8 cellular contexts compared by ENCODE assay signal in genomic region chr15:92654662-92655061, GRCh38. TPM values are rescaled to one million over a fixed set of nuclear protein-coding genes. Genes with fewer than 3 reads are reported as not detected.
DNase-seq lines count a peak whose midpoint lies in the region; ATAC-seq and TF ChIP-seq lines count a peak whose summit lies in the region.

No MANE protein-coding gene starts in this region.

- no peaks in the 10 kb centered on the region; the same call in 1 of the 2 replicates for H3K4me1 ChIP-seq in H9 (ENCODE audit: insufficient read depth, low read length)
- H3K4me1 ChIP-seq in colonic mucosa: no peaks in the 10 kb centered on the region

- H3K79me1 ChIP-seq in H9 (ENCODE audit: insufficient read depth, low read depth, low read length, poor library complexity, severe bottlenecking): no peaks in the 10 kb centered on the region

- peak overlapping the region; percentile 57 for H3K4me3 ChIP-seq in colonic mucosa

- H3K9ac ChIP-seq in H9 (ENCODE audit: extremely low read depth, insufficient read length, low read length): no peak overlapping the region
- H3K9ac ChIP-seq in colonic mucosa (ENCODE audit: low read depth in 2 of 2, low read length in 2 of 2): no peak overlapping the region

- H3K4me1 Mint-ChIP-seq in CD4-positive, alpha-beta T cell (ENCODE audit: low read depth): peaks cover 11% of the 10 kb centered on the region
- H3K4me1 Mint-ChIP-seq in H9 (peaks cover 44 to 48% of the 10 kb centered on the region in 2 experiments), osteocyte (ENCODE audit: unreplicated experiment) (peaks cover 24% of the 10 kb centered on the region)

- H3T11ph ChIP-seq in H9 (ENCODE audit: low read length): no peak overlapping the region

- H3K36me3 Mint-ChIP-seq in CD4-positive, alpha-beta T cell (ENCODE audit: low read depth): no peaks in the 10 kb centered on the region
- H3K36me3 Mint-ChIP-seq in H9 (ENCODE audit: insufficient read depth in 1 of 3, low read depth in 3 of 3): peaks cover 2 to 29% (median 28%) of the 10 kb centered on the region in 3 experiments; a peak in 6 of 7 replicates
- peaks cover 5% of the 10 kb centered on the region for H3K36me3 Mint-ChIP-seq in osteocyte (ENCODE audit: unreplicated experiment)

- peak overlapping the region; percentile 76 for H3K4me3 Mint-ChIP-seq in CD4-positive, alpha-beta T cell
- H3K4me3 Mint-ChIP-seq in H9: peak overlapping the region; percentile 74 to 80
- H3K4me3 Mint-ChIP-seq in osteocyte (ENCODE audit: unreplicated experiment): peak overlapping the region; percentile 74

- no peak overlapping the region for H3K4ac ChIP-seq in H9 (ENCODE audit: low read depth, low read length)

- H3K56ac ChIP-seq in H9 (ENCODE audit: insufficient read length, low read depth, low read length): no peak overlapping the region

- H3K27me3 Mint-ChIP-seq in CD4-positive, alpha-beta T cell: peaks cover 46% of the 10 kb centered on the region
- H3K27me3 Mint-ChIP-seq in H9 (ENCODE audit: low read depth) (peaks cover 19% of the 10 kb centered on the region), osteocyte (ENCODE audit: unreplicated experiment) (peaks cover 49% of the 10 kb centered on the region)

- no peak overlapping the region for H2BK20ac ChIP-seq in H9 (ENCODE audit: low read depth, low read length, poor library complexity, severe bottlenecking)

- no peaks in the 10 kb centered on the region for H3K36me3 ChIP-seq in colonic mucosa

- H3K27ac Mint-ChIP-seq in CD4-positive, alpha-beta T cell: no peak overlapping the region
- H3K27ac Mint-ChIP-seq in H9 (no peak overlapping the region), osteocyte (ENCODE audit: unreplicated experiment) (no peak overlapping the region)

- no CpG with 5 or more reads among the region's 7 CpGs for WGBS in H9 (ENCODE audit: extremely low coverage, insufficient read length, low lambda C conversion rate)

- peak overlapping the region; percentile 48 for H3K4me2 ChIP-seq in H9 (ENCODE audit: insufficient read depth, insufficient read length, low read length)

- H2BK12ac ChIP-seq in H9 (ENCODE audit: insufficient read length, low read depth, low read length): no peak overlapping the region

- no peak for DNase-seq in CD4-positive, alpha-beta T cell
- no peak for DNase-seq in H9
- DNase-seq in colonic mucosa: no peak
- peak; percentile 19 for DNase-seq in osteocyte (ENCODE audit: extremely low spot score, unreplicated experiment)
- no peak for DNase-seq in left colon
- no peak for DNase-seq in anterior cingulate cortex (lab: John Stamatoyannopoulos, UW)
- DNase-seq in activated effector memory CD4-positive, alpha-beta T cell treated with Interleukin-2 at 50 U/mL for 16 hours: no peak

- no peak overlapping the region for H2BK120ac ChIP-seq in H9 (ENCODE audit: low read depth, low read length, poor library complexity, severe bottlenecking)

- no peak overlapping the region for H2AK5ac ChIP-seq in H9 (ENCODE audit: insufficient read length, low read length)

- peaks cover 25% of the 10 kb centered on the region for H3K27me3 ChIP-seq in CD4-positive, alpha-beta T cell (ENCODE audit: control insufficient read depth, insufficient read depth, low read length)
- H3K27me3 ChIP-seq in H9 (ENCODE audit: insufficient read depth, low read length): no peaks in the 10 kb centered on the region; the same call in 1 of the 2 replicates
- no peaks in the 10 kb centered on the region for H3K27me3 ChIP-seq in colonic mucosa

- POLR2A ChIA-PET in CD4-positive, alpha-beta T cell (lab: Charles Lee): no interaction called here

- no peaks in the 10 kb centered on the region for H3K9me3 Mint-ChIP-seq in CD4-positive, alpha-beta T cell
- H3K9me3 Mint-ChIP-seq in H9 (peaks cover 2 to 5% of the 10 kb centered on the region in 2 experiments; a peak in 3 of 5 replicates), osteocyte (ENCODE audit: unreplicated experiment) (peaks cover 3% of the 10 kb centered on the region)

- H3K18ac ChIP-seq in H9 (ENCODE audit: insufficient read length, low read depth, low read length): no peak overlapping the region

- no peak overlapping the region for H3K23ac ChIP-seq in H9 (ENCODE audit: insufficient read length, low read depth, low read length)

- no peaks in the 10 kb centered on the region for H3K9me3 ChIP-seq in CD4-positive, alpha-beta T cell (ENCODE audit: control insufficient read depth, low read length)
- no peaks in the 10 kb centered on the region for H3K9me3 ChIP-seq in H9 (ENCODE audit: control insufficient read depth, low read depth, low read length)
- no peaks in the 10 kb centered on the region for H3K9me3 ChIP-seq in colonic mucosa

- no peak overlapping the region for H3K14ac ChIP-seq in H9 (ENCODE audit: insufficient read depth, low read length)

- no peak overlapping the region for H3K27ac ChIP-seq in CD4-positive, alpha-beta T cell (ENCODE audit: low read depth, low read length)
- H3K27ac ChIP-seq in H9 (ENCODE audit: insufficient read length, low read depth, low read length) (no peak overlapping the region), colonic mucosa (peak overlapping the region; percentile 43)

- TF ChIP-seq CTCF in CD4-positive, alpha-beta T cell (IDR thresholded peaks at IDR 0.05): no peak
- TF ChIP-seq CTCF in H9 (conservative IDR thresholded peaks at IDR 0.05) (no peak), colonic mucosa (IDR thresholded peaks at IDR 0.05) (no peak), osteocyte (IDR thresholded peaks at IDR 0.05) (no peak)

- CTCF ChIA-PET in CD4-positive, alpha-beta T cell (lab: Charles Lee): no interaction called here

- no peaks in the 10 kb centered on the region; the same call in 1 of the 2 replicates for H3K79me2 ChIP-seq in H9 (ENCODE audit: insufficient read depth, low read length)

- no peaks in the 10 kb centered on the region for H3K23me2 ChIP-seq in H9 (ENCODE audit: insufficient read length, low read depth, low read length, poor library complexity, severe bottlenecking)

- no peak overlapping the region for H2AFZ ChIP-seq in H9 (ENCODE audit: low read length)

- H4K20me1 ChIP-seq in H9 (ENCODE audit: control insufficient read depth, insufficient read depth, insufficient read length): peaks cover 2% of the 10 kb centered on the region

- no peak overlapping the region for H2BK5ac ChIP-seq in H9 (ENCODE audit: insufficient read length, low read length)

- H2BK15ac ChIP-seq in H9 (ENCODE audit: low read depth, low read length): no peak overlapping the region

- no peak overlapping the region for H4K5ac ChIP-seq in H9 (ENCODE audit: insufficient read length, low read depth, low read length)

- H4K8ac ChIP-seq in H9 (replicated peaks; ENCODE audit: insufficient read length, low read depth, low read length): no peak overlapping the region

- intact Hi-C loops in CD4-positive, alpha-beta T cell (cut with DNase I, micrococcal nuclease): no loop called here
- intact Hi-C loops in colonic mucosa (cut with DNase I) (no loop called here), left colon (cut with DNase I, micrococcal nuclease) (no loop called here)

- no peak for ATAC-seq in CD4-positive, alpha-beta T cell (ENCODE audit: poor library complexity)
- ATAC-seq in HG03432 (IDR thresholded peaks at IDR 0.05; ENCODE audit: unreplicated experiment) (no peak), left colon (no peak)

- H4K91ac ChIP-seq in H9 (ENCODE audit: insufficient read length, low read depth, low read length): no peak overlapping the region

RNA-seq across cellular contexts. Expression of gene FAM174B, which starts 0.9 kb away (rescaled TPM):
- 1 to 10 TPM; 3.4 to 3.6 TPM for total RNA-seq in CD4-positive, alpha-beta T cell
- 38.0 and 38.5 TPM in 2 replicates for total RNA-seq in H9 (2021)
- 10 to 100 TPM; 25.2 to 25.7 TPM for total RNA-seq in colonic mucosa
- 8.2 and 11.0 TPM in 2 replicates for total RNA-seq in osteocyte
- 10 to 100 TPM; 29.5 to 32.4 TPM for total RNA-seq in left colon
